ENCODE assay signal across 1 cellular context in the genomic region with DNA sequence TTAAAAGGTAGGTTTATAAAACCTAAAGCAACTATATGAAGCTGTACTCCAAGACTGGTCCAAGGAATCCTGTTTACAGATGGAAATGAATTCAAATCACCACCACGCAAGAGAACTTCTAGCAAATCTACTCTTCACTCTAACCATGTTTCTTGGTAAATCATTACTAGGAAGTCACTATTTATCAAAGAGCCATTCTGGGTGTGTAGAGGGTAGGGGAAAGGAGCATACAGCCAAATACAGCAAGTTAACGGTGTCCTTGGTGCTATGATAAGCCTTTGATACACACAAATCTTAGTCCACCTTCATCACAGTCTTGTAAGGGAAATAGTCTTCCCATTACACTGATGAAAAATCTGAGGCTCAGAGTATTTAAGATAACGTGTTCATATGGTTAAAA.
TF ChIP-seq lines count a peak whose summit lies in the region.

No MANE protein-coding gene starts in this region.

TF ChIP-seq in HepG2, 621 proteins besides CTCF, POLR2A, EP300 and RAD21:
- no peak for TF ChIP-seq ZSCAN29 (CRISPR knock-in tag; conservative IDR thresholded peaks at IDR 0.05)
- TF ChIP-seq NR2F1 (CRISPR knock-in tag; IDR thresholded peaks at IDR 0.05) = no peak
- no peak for TF ChIP-seq ADNP (CRISPR knock-in tag; IDR thresholded peaks at IDR 0.05)
- TF ChIP-seq, protein P1, sequence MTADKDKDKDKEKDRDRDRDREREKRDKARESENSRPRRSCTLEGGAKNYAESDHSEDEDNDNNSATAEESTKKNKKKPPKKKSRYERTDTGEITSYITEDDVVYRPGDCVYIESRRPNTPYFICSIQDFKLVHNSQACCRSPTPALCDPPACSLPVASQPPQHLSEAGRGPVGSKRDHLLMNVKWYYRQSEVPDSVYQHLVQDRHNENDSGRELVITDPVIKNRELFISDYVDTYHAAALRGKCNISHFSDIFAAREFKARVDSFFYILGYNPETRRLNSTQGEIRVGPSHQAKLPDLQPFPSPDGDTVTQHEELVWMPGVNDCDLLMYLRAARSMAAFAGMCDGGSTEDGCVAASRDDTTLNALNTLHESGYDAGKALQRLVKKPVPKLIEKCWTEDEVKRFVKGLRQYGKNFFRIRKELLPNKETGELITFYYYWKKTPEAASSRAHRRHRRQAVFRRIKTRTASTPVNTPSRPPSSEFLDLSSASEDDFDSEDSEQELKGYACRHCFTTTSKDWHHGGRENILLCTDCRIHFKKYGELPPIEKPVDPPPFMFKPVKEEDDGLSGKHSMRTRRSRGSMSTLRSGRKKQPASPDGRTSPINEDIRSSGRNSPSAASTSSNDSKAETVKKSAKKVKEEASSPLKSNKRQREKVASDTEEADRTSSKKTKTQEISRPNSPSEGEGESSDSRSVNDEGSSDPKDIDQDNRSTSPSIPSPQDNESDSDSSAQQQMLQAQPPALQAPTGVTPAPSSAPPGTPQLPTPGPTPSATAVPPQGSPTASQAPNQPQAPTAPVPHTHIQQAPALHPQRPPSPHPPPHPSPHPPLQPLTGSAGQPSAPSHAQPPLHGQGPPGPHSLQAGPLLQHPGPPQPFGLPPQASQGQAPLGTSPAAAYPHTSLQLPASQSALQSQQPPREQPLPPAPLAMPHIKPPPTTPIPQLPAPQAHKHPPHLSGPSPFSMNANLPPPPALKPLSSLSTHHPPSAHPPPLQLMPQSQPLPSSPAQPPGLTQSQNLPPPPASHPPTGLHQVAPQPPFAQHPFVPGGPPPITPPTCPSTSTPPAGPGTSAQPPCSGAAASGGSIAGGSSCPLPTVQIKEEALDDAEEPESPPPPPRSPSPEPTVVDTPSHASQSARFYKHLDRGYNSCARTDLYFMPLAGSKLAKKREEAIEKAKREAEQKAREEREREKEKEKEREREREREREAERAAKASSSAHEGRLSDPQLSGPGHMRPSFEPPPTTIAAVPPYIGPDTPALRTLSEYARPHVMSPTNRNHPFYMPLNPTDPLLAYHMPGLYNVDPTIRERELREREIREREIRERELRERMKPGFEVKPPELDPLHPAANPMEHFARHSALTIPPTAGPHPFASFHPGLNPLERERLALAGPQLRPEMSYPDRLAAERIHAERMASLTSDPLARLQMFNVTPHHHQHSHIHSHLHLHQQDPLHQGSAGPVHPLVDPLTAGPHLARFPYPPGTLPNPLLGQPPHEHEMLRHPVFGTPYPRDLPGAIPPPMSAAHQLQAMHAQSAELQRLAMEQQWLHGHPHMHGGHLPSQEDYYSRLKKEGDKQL (CRISPR knock-in tag; IDR thresholded peaks at IDR 0.05; ENCODE audit: low read depth) = no peak
- TF ChIP-seq, protein P2, sequence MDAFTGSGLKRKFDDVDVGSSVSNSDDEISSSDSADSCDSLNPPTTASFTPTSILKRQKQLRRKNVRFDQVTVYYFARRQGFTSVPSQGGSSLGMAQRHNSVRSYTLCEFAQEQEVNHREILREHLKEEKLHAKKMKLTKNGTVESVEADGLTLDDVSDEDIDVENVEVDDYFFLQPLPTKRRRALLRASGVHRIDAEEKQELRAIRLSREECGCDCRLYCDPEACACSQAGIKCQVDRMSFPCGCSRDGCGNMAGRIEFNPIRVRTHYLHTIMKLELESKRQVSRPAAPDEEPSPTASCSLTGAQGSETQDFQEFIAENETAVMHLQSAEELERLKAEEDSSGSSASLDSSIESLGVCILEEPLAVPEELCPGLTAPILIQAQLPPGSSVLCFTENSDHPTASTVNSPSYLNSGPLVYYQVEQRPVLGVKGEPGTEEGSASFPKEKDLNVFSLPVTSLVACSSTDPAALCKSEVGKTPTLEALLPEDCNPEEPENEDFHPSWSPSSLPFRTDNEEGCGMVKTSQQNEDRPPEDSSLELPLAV (CRISPR knock-in tag; conservative IDR thresholded peaks at IDR 0.05; ENCODE audit: low read depth) = no peak
- TF ChIP-seq POLR2AphosphoS5 (IDR thresholded peaks at IDR 0.05; ENCODE audit: low read depth, low read length) = no peak
- TF ChIP-seq, protein P3, sequence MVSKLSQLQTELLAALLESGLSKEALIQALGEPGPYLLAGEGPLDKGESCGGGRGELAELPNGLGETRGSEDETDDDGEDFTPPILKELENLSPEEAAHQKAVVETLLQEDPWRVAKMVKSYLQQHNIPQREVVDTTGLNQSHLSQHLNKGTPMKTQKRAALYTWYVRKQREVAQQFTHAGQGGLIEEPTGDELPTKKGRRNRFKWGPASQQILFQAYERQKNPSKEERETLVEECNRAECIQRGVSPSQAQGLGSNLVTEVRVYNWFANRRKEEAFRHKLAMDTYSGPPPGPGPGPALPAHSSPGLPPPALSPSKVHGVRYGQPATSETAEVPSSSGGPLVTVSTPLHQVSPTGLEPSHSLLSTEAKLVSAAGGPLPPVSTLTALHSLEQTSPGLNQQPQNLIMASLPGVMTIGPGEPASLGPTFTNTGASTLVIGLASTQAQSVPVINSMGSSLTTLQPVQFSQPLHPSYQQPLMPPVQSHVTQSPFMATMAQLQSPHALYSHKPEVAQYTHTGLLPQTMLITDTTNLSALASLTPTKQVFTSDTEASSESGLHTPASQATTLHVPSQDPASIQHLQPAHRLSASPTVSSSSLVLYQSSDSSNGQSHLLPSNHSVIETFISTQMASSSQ (IDR thresholded peaks at IDR 0.05; ENCODE audit: low read depth) = no peak
- TF ChIP-seq, protein P3 (CRISPR knock-in tag; IDR thresholded peaks at IDR 0.05; ENCODE audit: borderline replicate concordance) = no peak
- no peak for TF ChIP-seq ZNF747 (CRISPR knock-in tag; IDR thresholded peaks at IDR 0.05; ENCODE audit: borderline replicate concordance)
